ENCODE assay signal across 26 cellular contexts in the genomic region with DNA sequence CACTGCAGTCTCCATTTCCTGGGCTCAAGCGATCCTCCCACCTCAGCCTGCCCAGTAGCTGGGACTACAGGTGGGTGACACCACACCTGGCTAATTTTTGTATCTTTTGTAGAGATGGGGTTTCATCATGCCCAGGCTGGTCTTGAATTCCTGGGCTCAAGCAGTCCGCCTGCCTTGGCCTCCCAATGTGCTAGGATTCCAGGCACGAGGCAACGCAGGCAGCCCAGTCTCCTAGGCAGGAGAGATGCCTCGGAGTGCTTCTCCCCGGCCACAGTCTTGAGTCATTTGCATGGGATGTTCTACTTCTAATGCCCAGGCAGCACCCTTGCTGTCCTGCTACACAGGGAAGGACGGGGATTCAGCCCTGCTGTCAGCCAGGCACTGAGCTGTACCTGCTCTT.
"Had no signal": no experiment of that assay in that cellular context is flagged by ENCODE, and none has a peak within 500 bp of the region (broad histone marks: within the 10 kb centered on the region; RNA-seq: fewer than 3 reads in every experiment).

No MANE protein-coding gene starts in this region.

- H3K27ac Mint-ChIP-seq: nephron progenitor cell; stimulated activated memory B cell treated with anti-CD40 and anti-IgM and Interleukin-4, amounts not matched to agents 10 μg/mL and 1 μg/mL and 100 μg/mL, for 72 hours had no signal

- H3K4me3 ChIP-seq: coronary artery, esophagus squamous epithelium, heart right ventricle, left lung, lung, ovary, psoas muscle, sigmoid colon, stomach, thyroid gland, vagina had no signal

- H3K9me3 ChIP-seq: esophagus squamous epithelium, heart right ventricle, left lung, ovary, psoas muscle, sigmoid colon, stomach, thyroid gland, vagina had no signal

- H3K27me3 Mint-ChIP-seq: naive thymus-derived CD8-positive, alpha-beta T cell; stimulated activated memory B cell treated with anti-CD40 and anti-IgM and Interleukin-4, amounts not matched to agents 10 μg/mL and 1 μg/mL and 100 μg/mL, for 72 hours had no signal

- FAIRE-seq: kidney had no signal

- H3K27me3 ChIP-seq: esophagus squamous epithelium, heart right ventricle, left lung, ovary, sigmoid colon, stomach, thyroid gland, vagina had no signal

- H3K36me3 ChIP-seq: ovary had no signal

- DNase-seq: dermis blood vessel endothelial cell; effector memory CD4-positive, alpha-beta T cell; erythroblast; esophagus squamous epithelium; foreskin melanocyte; glutamatergic neuron; heart right ventricle; kidney; mesendoderm; nephron progenitor cell; nucleus accumbens; ovary; psoas muscle; sigmoid colon; stimulated activated CD4-positive, alpha-beta T cell treated with anti-CD3 and anti-CD28 coated beads, Interleukin-2, amount 100 ng/mL, for 24 hours; stimulated activated CD4-positive, alpha-beta T cell treated with anti-CD3 and anti-CD28 coated beads, Interleukin-4, amount 100 ng/mL, for 24 hours; stomach; thyroid gland; trophoblast cell had no signal

- ATAC-seq: heart right ventricle; left lung; naive thymus-derived CD8-positive, alpha-beta T cell; psoas muscle; right cardiac atrium; stimulated activated memory B cell treated with anti-CD40 and anti-IgM and Interleukin-4, amounts not matched to agents 10 μg/mL and 1 μg/mL and 100 μg/mL, for 72 hours had no signal

- H3K9me3 Mint-ChIP-seq: nephron progenitor cell had no signal

- H3K4me1 ChIP-seq: esophagus squamous epithelium, left lung, sigmoid colon, thyroid gland, vagina had no signal

- H3K4me3 Mint-ChIP-seq: naive thymus-derived CD8-positive, alpha-beta T cell; nephron progenitor cell; stimulated activated memory B cell treated with anti-CD40 and anti-IgM and Interleukin-4, amounts not matched to agents 10 μg/mL and 1 μg/mL and 100 μg/mL, for 72 hours had no signal

- H3K27ac ChIP-seq: coronary artery, esophagus squamous epithelium, heart right ventricle, left lung, ovary, psoas muscle, sigmoid colon, stomach, thyroid gland, vagina had no signal
